Comparison of ENCODE assay signal across 9 cellular contexts in the genomic region with DNA sequence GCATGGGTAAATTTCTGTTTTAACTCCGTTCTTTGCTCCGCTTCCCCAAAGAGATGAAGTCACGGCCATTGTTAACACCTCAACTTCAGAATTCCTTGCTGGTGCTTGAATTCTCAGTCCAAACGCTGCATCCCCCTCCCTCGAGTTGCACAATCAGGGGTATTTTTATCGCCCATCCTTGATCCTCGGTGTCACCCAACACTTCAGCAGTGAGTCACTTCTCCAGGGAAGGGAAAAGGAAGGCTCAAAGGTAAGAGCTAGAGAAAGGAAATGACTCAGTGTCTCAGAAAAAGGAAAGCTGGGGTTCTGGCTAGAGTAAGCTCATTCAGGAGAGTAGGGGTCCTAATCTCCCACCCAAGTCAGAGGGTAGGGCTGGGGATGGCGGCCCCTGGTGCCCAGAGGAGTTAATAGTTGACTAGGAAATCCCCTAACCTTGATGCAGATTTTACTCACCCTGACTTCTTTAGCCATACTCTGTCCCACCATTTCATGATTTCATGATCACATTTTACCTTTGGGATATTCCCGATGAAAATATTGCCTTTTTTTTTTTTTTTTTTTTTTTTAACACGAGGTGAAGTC. TPM values are rescaled to one million over a fixed set of nuclear protein-coding genes. Genes with fewer than 3 reads are reported as not detected.
DNase-seq lines count a peak whose midpoint lies in the region; ATAC-seq and TF ChIP-seq lines count a peak whose summit lies in the region.
"Had no signal": no experiment of that assay in that cellular context is flagged by ENCODE, and none has a peak within 500 bp of the region (broad histone marks: within the 10 kb centered on the region; RNA-seq: fewer than 3 reads in every experiment).

No MANE protein-coding gene starts in this region.

- intact Hi-C loops in uterus (cut with DNase I; ENCODE audit: low total_unique reads): no loop called here
- intact Hi-C loops in sciatic nerve (cut with DNase I): no loop called here

- peaks cover 3% of the 10 kb centered on the region for H3K36me3 Mint-ChIP-seq in activated naive CD8-positive, alpha-beta T cell treated with anti-CD3 and anti-CD28 coated beads, Interleukin-2, amount 10 ng/mL, durations not matched to agents 7 days and 5 days
- peaks cover 4% of the 10 kb centered on the region for H3K36me3 Mint-ChIP-seq in activated naive CD8-positive, alpha-beta T cell treated with anti-CD3 and anti-CD28 coated beads for 36 hours

- no peak for ATAC-seq in activated naive CD8-positive, alpha-beta T cell treated with anti-CD3 and anti-CD28 coated beads, Interleukin-2, amount 10 ng/mL, durations not matched to agents 7 days and 5 days (ENCODE audit: low read depth)
- ATAC-seq in sciatic nerve: no peak
- ATAC-seq in HG03039 (IDR thresholded peaks at IDR 0.05; ENCODE audit: unreplicated experiment): no peak
- ATAC-seq in GM19463 (IDR thresholded peaks at IDR 0.05; ENCODE audit: unreplicated experiment): no peak

- peak overlapping the region; percentile 41 to 68 for H3K27ac ChIP-seq in uterus

- no peaks in the 10 kb centered on the region for H3K9me3 ChIP-seq in uterus

- TF ChIP-seq POLR2A in uterus (IDR thresholded peaks at IDR 0.05): no peak

- TF ChIP-seq CTCF in astrocyte of the cerebellum (IDR thresholded peaks at IDR 0.05; ENCODE audit: low read depth, low read length, missing control alignments) (no peak), uterus (IDR thresholded peaks at IDR 0.05) (no peak)

- H3K27me3 Mint-ChIP-seq in activated naive CD8-positive, alpha-beta T cell treated with anti-CD3 and anti-CD28 coated beads, Interleukin-2, amount 10 ng/mL, durations not matched to agents 7 days and 5 days: no peaks in the 10 kb centered on the region
- no peaks in the 10 kb centered on the region for H3K27me3 Mint-ChIP-seq in activated naive CD8-positive, alpha-beta T cell treated with anti-CD3 and anti-CD28 coated beads for 36 hours
- H3K27me3 Mint-ChIP-seq: naive B cell had no signal

- no peak overlapping the region for H3K4me3 Mint-ChIP-seq in activated naive CD8-positive, alpha-beta T cell treated with anti-CD3 and anti-CD28 coated beads, Interleukin-2, amount 10 ng/mL, durations not matched to agents 7 days and 5 days
- no peak overlapping the region for H3K4me3 Mint-ChIP-seq in activated naive CD8-positive, alpha-beta T cell treated with anti-CD3 and anti-CD28 coated beads for 36 hours
- H3K4me3 Mint-ChIP-seq: naive B cell had no signal

- no peaks in the 10 kb centered on the region for H3K36me3 ChIP-seq in uterus

- POLR2A ChIA-PET in activated naive CD8-positive, alpha-beta T cell treated with anti-CD3 and anti-CD28 coated beads, Interleukin-2, amount 10 ng/mL, durations not matched to agents 7 days and 5 days (lab: Charles Lee): no interaction called here

- peaks cover 4% of the 10 kb centered on the region for H3K4me1 Mint-ChIP-seq in activated naive CD8-positive, alpha-beta T cell treated with anti-CD3 and anti-CD28 coated beads, Interleukin-2, amount 10 ng/mL, durations not matched to agents 7 days and 5 days
- peaks cover 6% of the 10 kb centered on the region for H3K4me1 Mint-ChIP-seq in activated naive CD8-positive, alpha-beta T cell treated with anti-CD3 and anti-CD28 coated beads for 36 hours
- H3K4me1 Mint-ChIP-seq: naive B cell had no signal

- no peak for DNase-seq in activated naive CD8-positive, alpha-beta T cell treated with anti-CD3 and anti-CD28 coated beads, Interleukin-2, amount 10 ng/mL, durations not matched to agents 7 days and 5 days
- DNase-seq in activated naive CD8-positive, alpha-beta T cell treated with anti-CD3 and anti-CD28 coated beads for 36 hours: no peak
- DNase-seq in astrocyte of the cerebellum (ENCODE audit: low read depth) (peak; percentile 36), islet precursor cell (peak; percentile 79), uterus (no peak), sciatic nerve (ENCODE audit: low spot score) (no peak)
- DNase-seq: naive B cell had no signal

- no peak overlapping the region for H3K4me3 ChIP-seq in astrocyte of the cerebellum (ENCODE audit: low read depth, low read length)
- H3K4me3 ChIP-seq in uterus: no peak overlapping the region

- no peaks in the 10 kb centered on the region for H3K4me1 ChIP-seq in uterus

- in situ Hi-C loops in astrocyte of the cerebellum (cut with HindIII; ENCODE audit: low sequenced_read_pairs): no loop called here

- H3K27ac Mint-ChIP-seq in activated naive CD8-positive, alpha-beta T cell treated with anti-CD3 and anti-CD28 coated beads, Interleukin-2, amount 10 ng/mL, durations not matched to agents 7 days and 5 days: peak overlapping the region; percentile 50
- no peak overlapping the region for H3K27ac Mint-ChIP-seq in activated naive CD8-positive, alpha-beta T cell treated with anti-CD3 and anti-CD28 coated beads for 36 hours

- H3K27me3 ChIP-seq in uterus: no peaks in the 10 kb centered on the region

- no peaks in the 10 kb centered on the region for H3K9me3 Mint-ChIP-seq in activated naive CD8-positive, alpha-beta T cell treated with anti-CD3 and anti-CD28 coated beads, Interleukin-2, amount 10 ng/mL, durations not matched to agents 7 days and 5 days
- H3K9me3 Mint-ChIP-seq in activated naive CD8-positive, alpha-beta T cell treated with anti-CD3 and anti-CD28 coated beads for 36 hours: no peaks in the 10 kb centered on the region
- H3K9me3 Mint-ChIP-seq: naive B cell had no signal

RNA-seq across cellular contexts. Expression of a gene that starts 39.8 kb away (rescaled TPM):
- total RNA-seq in activated naive CD8-positive, alpha-beta T cell treated with anti-CD3 and anti-CD28 coated beads, Interleukin-2, amount 10 ng/mL, durations not matched to agents 7 days and 5 days: 10 to 100 TPM; 54.7 to 55.1 TPM
- 10 to 100 TPM; 40.4 to 41.8 TPM for total RNA-seq in activated naive CD8-positive, alpha-beta T cell treated with anti-CD3 and anti-CD28 coated beads for 36 hours
- total RNA-seq in uterus (100 to 1,000 TPM in 2 of 4 donors, 10 to 100 TPM in 2; 71.2 to 119 (median 102) TPM), sciatic nerve (164 TPM)

Comparison
In these comparisons a context has a peak if more than half of its experiments do, and no peak if none do; other contexts are left out.
1. DNase-seq: peak in astrocyte of the cerebellum (single experiment) and islet precursor cell (single experiment); none in activated naive CD8-positive, alpha-beta T cell treated with anti-CD3 and anti-CD28 coated beads, Interleukin-2, amount 10 ng/mL, durations not matched to agents 7 days and 5 days (single experiment), activated naive CD8-positive, alpha-beta T cell treated with anti-CD3 and anti-CD28 coated beads for 36 hours (single experiment), uterus (0 of 2) and sciatic nerve (single experiment).